18 cellular contexts compared by ENCODE assay signal in the genomic region with DNA sequence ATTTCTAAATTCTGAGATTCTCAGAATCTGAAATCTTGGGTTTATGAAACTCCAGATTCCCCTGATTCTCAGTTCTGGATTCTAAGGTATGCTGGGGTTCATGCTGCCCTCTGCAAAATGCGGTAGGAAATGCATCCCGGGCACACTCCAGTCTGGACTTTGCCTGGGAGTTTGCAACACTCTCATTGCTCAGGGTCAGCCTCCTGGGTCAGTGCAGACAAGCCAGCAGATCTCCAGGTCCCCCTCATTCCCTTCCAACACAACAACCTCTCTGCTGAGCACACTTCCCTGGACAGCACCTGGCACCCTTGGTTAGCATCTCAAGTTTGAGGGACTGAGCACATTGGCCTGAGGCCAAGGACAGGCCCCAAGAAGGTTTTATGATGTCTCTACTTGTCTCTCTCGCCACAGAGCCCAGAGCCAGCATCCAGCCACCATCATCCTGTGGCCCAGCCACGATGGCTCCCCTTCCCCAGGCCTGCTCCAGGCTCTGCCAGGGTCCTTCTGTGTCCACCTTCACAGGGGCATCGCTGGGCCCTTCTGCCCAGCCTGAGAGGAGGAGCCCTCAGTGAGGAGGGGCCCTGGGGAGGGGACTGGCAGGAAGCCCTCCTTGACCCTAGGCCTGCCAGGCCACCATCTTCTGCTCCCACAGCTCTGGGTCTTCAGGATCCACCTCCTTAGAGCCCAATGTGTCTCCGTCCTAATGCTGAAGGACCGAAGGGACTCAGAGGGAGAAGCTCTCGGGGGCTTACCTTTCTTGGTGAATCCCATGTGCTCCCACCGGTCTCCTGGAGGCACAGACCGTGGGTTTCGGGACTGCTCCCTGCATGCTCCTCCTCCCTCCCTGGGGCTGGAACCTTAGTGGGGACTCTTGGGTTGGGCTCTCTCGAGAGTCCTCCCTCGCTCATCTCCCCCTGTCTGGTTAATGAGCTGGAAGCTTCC.
"Had no signal": no experiment of that assay in that cellular context is flagged by ENCODE, and none has a peak within 500 bp of the region (broad histone marks: within the 10 kb centered on the region; RNA-seq: fewer than 3 reads in every experiment).

No MANE protein-coding gene starts in this region.

- H3K9me3 ChIP-seq: breast epithelium, esophagus squamous epithelium, heart right ventricle, left ventricle myocardium inferior, neutrophil, transverse colon had no signal

- ATAC-seq: activated T-cell treated with anti-CD3 and anti-CD28 coated beads, Interleukin-2, amount 50 U/mL, for 72 hours; heart right ventricle; sciatic nerve had no signal

- H3K27ac ChIP-seq: breast epithelium, esophagus squamous epithelium, heart right ventricle, left ventricle myocardium inferior, neutrophil, transverse colon had no signal

- H3K36me3 ChIP-seq: breast epithelium, esophagus squamous epithelium, heart right ventricle, left ventricle myocardium inferior, neutrophil, transverse colon had no signal

- H3K4me1 ChIP-seq: breast epithelium, esophagus squamous epithelium, heart right ventricle, left ventricle myocardium inferior, transverse colon had no signal

- H3K27me3 ChIP-seq: breast epithelium, neutrophil had no signal

- DNase-seq: activated CD4-positive, alpha-beta T cell treated with anti-CD3 and anti-CD28 coated beads, Interleukin-2, amount 50 U/mL, for 1 hour; activated CD4-positive, CD25-positive, alpha-beta regulatory T cell; activated naive CD4-positive, alpha-beta T cell; activated T-cell treated with anti-CD3 and anti-CD28 coated beads, Interleukin-2, amount 50 U/mL, for 72 hours; aorta; esophagus squamous epithelium; foreskin melanocyte; heart right ventricle; left ventricle myocardium inferior; naive B cell; posterior cingulate gyrus; stimulated activated CD4-positive, alpha-beta T cell treated with anti-CD3 and anti-CD28 coated beads, Interleukin-2, amount 100 ng/mL, for 24 hours; stimulated activated naive CD4-positive, alpha-beta T cell; T-helper 2 cell; transverse colon had no signal

- H3K4me3 ChIP-seq: breast epithelium, esophagus squamous epithelium, heart right ventricle, left ventricle myocardium inferior, transverse colon had no signal
